1 cellular context compared by ENCODE assay signal in the genomic region with DNA sequence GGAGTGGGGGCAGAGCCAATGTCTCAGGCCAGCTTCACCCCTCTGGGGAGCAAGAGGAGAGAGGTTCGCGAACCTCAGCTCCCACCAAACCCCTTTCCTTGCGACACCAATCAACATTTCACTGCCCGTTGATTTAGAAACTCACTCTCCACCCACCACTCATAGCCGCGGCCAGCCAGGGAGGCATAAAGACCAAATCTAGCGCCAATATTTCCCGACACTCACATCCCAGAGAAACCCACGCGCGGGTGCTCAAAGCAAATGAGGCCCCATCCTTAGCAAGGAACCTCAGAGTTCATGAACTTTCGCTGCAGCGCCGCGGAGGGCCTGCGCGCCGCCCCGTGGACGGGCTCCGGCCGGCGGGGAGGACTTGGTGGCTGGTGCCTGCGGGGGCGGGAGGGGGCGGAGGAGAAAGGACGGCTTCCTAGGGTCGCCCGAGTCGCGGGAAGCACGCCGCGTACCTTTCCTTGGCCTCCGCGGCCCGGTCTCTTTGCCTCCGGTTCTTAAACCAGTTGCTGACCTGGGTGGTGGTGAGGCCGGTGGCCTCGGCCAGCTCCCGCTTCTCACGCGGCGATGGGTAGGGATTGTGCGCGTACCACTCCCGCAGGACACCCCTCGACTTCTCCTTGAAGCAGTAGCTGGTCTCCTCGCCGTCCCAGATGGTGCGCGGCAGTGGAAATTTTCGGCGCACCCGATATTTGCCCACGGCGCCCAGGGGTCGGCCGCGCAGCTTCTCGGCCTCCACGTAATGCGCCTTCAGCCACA.
TF ChIP-seq lines count a peak whose summit lies in the region.

No MANE protein-coding gene starts in this region.

TF ChIP-seq in HepG2, 621 proteins besides CTCF, POLR2A, EP300 and RAD21 (continued from another document):
- TF ChIP-seq, protein P1, sequence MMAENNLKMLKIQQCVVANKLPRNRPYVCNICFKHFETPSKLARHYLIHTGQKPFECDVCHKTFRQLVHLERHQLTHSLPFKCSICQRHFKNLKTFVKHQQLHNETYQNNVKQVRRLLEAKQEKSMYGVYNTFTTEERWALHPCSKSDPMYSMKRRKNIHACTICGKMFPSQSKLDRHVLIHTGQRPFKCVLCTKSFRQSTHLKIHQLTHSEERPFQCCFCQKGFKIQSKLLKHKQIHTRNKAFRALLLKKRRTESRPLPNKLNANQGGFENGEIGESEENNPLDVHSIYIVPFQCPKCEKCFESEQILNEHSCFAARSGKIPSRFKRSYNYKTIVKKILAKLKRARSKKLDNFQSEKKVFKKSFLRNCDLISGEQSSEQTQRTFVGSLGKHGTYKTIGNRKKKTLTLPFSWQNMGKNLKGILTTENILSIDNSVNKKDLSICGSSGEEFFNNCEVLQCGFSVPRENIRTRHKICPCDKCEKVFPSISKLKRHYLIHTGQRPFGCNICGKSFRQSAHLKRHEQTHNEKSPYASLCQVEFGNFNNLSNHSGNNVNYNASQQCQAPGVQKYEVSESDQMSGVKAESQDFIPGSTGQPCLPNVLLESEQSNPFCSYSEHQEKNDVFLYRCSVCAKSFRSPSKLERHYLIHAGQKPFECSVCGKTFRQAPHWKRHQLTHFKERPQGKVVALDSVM (CRISPR knock-in tag; IDR thresholded peaks at IDR 0.05): peak; percentile 17; the same call in 1 of the 2 replicates
- TF ChIP-seq ZFYVE20 (CRISPR knock-in tag; IDR thresholded peaks at IDR 0.05; ENCODE audit: borderline replicate concordance, low read depth) (0 out of 2 replicates have a peak, but pooled peaks have one; percentile 35), RXRA (CRISPR knock-in tag; IDR thresholded peaks at IDR 0.05) (0 out of 2 replicates have a peak, but pooled peaks have one; percentile 56), BRD4 (CRISPR knock-in tag; IDR thresholded peaks at IDR 0.05) (0 out of 2 replicates have a peak, but pooled peaks have one; percentile 2), MXD1 (CRISPR knock-in tag; IDR thresholded peaks at IDR 0.05) (0 out of 2 replicates have a peak, but pooled peaks have one; percentile 10), MAF1 (CRISPR knock-in tag; IDR thresholded peaks at IDR 0.05; ENCODE audit: borderline replicate concordance) (no peak), RARA (CRISPR knock-in tag; IDR thresholded peaks at IDR 0.05) (peak; percentile 65), CBX1 (IDR thresholded peaks at IDR 0.05; ENCODE audit: low read depth) (no peak), MEF2D (CRISPR knock-in tag; IDR thresholded peaks at IDR 0.05) (no peak), ZUFSP (CRISPR knock-in tag; IDR thresholded peaks at IDR 0.05; ENCODE audit: borderline replicate concordance) (no peak), MTA3 (CRISPR knock-in tag; IDR thresholded peaks at IDR 0.05) (no peak), ZBTB7A (CRISPR knock-in tag; IDR thresholded peaks at IDR 0.05) (peak; percentile 10; the same call in 1 of the 2 replicates), ARNTL (CRISPR knock-in tag; IDR thresholded peaks at IDR 0.05) (no peak), KDM5B (CRISPR knock-in tag; IDR thresholded peaks at IDR 0.05; ENCODE audit: borderline replicate concordance) (no peak), ADNP (CRISPR knock-in tag; IDR thresholded peaks at IDR 0.05) (no peak), ZNF138 (CRISPR knock-in tag; IDR thresholded peaks at IDR 0.05; ENCODE audit: low read depth) (0 out of 2 replicates have a peak, but pooled peaks have one; percentile 29), LCORL (IDR thresholded peaks at IDR 0.05) (no peak), LCORL (CRISPR knock-in tag; IDR thresholded peaks at IDR 0.05) (no peak)
- TF ChIP-seq, protein P2, sequence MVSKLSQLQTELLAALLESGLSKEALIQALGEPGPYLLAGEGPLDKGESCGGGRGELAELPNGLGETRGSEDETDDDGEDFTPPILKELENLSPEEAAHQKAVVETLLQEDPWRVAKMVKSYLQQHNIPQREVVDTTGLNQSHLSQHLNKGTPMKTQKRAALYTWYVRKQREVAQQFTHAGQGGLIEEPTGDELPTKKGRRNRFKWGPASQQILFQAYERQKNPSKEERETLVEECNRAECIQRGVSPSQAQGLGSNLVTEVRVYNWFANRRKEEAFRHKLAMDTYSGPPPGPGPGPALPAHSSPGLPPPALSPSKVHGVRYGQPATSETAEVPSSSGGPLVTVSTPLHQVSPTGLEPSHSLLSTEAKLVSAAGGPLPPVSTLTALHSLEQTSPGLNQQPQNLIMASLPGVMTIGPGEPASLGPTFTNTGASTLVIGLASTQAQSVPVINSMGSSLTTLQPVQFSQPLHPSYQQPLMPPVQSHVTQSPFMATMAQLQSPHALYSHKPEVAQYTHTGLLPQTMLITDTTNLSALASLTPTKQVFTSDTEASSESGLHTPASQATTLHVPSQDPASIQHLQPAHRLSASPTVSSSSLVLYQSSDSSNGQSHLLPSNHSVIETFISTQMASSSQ (IDR thresholded peaks at IDR 0.05; ENCODE audit: low read depth): no peak
- TF ChIP-seq, protein P2 (CRISPR knock-in tag; IDR thresholded peaks at IDR 0.05; ENCODE audit: borderline replicate concordance): peak; percentile 36; the same call in 1 of the 2 replicates
- TF ChIP-seq, protein P3, sequence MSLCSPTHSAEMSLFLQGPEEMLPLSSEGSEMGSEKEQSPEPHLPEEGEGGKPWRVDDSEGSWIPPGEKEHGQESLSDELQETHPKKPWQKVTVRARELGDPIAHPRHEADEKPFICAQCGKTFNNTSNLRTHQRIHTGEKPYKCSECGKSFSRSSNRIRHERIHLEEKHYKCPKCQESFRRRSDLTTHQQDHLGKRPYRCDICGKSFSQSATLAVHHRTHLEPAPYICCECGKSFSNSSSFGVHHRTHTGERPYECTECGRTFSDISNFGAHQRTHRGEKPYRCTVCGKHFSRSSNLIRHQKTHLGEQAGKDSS (CRISPR knock-in tag; IDR thresholded peaks at IDR 0.05; ENCODE audit: borderline replicate concordance, low read depth): peak; percentile 13; the same call in 1 of the 2 replicates
- TF ChIP-seq, protein P4, sequence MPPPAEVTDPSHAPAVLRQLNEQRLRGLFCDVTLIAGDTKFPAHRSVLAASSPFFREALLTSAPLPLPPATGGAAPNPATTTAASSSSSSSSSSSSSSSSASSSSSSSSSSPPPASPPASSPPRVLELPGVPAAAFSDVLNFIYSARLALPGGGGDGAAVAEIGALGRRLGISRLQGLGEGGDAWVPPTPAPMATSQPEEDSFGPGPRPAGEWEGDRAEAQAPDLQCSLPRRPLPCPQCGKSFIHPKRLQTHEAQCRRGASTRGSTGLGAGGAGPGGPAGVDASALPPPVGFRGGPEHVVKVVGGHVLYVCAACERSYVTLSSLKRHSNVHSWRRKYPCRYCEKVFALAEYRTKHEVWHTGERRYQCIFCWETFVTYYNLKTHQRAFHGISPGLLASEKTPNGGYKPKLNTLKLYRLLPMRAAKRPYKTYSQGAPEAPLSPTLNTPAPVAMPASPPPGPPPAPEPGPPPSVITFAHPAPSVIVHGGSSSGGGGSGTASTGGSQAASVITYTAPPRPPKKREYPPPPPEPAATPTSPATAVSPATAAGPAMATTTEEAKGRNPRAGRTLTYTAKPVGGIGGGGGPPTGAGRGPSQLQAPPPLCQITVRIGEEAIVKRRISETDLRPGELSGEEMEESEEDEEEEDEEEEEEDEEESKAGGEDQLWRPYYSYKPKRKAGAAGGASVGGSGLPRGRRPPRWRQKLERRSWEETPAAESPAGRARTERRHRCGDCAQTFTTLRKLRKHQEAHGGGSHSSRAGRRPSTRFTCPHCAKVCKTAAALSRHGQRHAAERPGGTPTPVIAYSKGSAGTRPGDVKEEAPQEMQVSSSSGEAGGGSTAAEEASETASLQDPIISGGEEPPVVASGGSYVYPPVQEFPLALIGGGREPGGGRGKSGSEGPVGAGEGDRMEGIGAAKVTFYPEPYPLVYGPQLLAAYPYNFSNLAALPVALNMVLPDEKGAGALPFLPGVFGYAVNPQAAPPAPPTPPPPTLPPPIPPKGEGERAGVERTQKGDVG (CRISPR knock-in tag; IDR thresholded peaks at IDR 0.05; ENCODE audit: borderline replicate concordance): no peak
- TF ChIP-seq, protein P5, sequence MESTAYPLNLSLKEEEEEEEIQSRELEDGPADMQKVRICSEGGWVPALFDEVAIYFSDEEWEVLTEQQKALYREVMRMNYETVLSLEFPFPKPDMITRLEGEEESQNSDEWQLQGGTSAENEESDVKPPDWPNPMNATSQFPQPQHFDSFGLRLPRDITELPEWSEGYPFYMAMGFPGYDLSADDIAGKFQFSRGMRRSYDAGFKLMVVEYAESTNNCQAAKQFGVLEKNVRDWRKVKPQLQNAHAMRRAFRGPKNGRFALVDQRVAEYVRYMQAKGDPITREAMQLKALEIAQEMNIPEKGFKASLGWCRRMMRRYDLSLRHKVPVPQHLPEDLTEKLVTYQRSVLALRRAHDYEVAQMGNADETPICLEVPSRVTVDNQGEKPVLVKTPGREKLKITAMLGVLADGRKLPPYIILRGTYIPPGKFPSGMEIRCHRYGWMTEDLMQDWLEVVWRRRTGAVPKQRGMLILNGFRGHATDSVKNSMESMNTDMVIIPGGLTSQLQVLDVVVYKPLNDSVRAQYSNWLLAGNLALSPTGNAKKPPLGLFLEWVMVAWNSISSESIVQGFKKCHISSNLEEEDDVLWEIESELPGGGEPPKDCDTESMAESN (CRISPR knock-in tag; conservative IDR thresholded peaks at IDR 0.05): peak; percentile 36; the same call in 1 of the 2 replicates
- TF ChIP-seq, protein P6, sequence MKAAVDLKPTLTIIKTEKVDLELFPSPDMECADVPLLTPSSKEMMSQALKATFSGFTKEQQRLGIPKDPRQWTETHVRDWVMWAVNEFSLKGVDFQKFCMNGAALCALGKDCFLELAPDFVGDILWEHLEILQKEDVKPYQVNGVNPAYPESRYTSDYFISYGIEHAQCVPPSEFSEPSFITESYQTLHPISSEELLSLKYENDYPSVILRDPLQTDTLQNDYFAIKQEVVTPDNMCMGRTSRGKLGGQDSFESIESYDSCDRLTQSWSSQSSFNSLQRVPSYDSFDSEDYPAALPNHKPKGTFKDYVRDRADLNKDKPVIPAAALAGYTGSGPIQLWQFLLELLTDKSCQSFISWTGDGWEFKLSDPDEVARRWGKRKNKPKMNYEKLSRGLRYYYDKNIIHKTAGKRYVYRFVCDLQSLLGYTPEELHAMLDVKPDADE (CRISPR knock-in tag; IDR thresholded peaks at IDR 0.05): no peak
